25 cellular contexts compared by ENCODE assay signal in genomic region chr19:35722897-35723296, GRCh38. TPM values are rescaled to one million over a fixed set of nuclear protein-coding genes. Genes with fewer than 3 reads are reported as not detected.
DNase-seq lines count a peak whose midpoint lies in the region; ATAC-seq and TF ChIP-seq lines count a peak whose summit lies in the region.
"Had no signal": no experiment of that assay in that cellular context is flagged by ENCODE, and none has a peak within 500 bp of the region (broad histone marks: within the 10 kb centered on the region; RNA-seq: fewer than 3 reads in every experiment).

No MANE protein-coding gene starts in this region.

- no peaks in the 10 kb centered on the region for H3K9me3 ChIP-seq in mammary epithelial cell (replicated peaks; ENCODE audit: insufficient read depth, low read length)
- H3K9me3 ChIP-seq: A549, BE2C, HAP-1 had no signal

- peaks cover 5% of the 10 kb centered on the region for H3K4me1 ChIP-seq in mammary epithelial cell (ENCODE audit: insufficient read depth, low read length)
- H3K4me1 ChIP-seq: BE2C, HAP-1 had no signal

- H3K9me3 Mint-ChIP-seq in MCF 10A (ENCODE audit: unreplicated experiment) (no peaks in the 10 kb centered on the region), HFFc6 (no peaks in the 10 kb centered on the region), endothelial cell (ENCODE audit: unreplicated experiment) (no peaks in the 10 kb centered on the region)

- no peak overlapping the region for H3K9ac ChIP-seq in mammary epithelial cell (ENCODE audit: insufficient read depth, low read length)
- H3K9ac ChIP-seq: GM23248 had no signal

- dilution Hi-C loops in mammary epithelial cell (cut with HindIII; ENCODE audit: low sequenced_read_pairs): no loop called here

- H3K27me3 ChIP-seq in mammary epithelial cell (ENCODE audit: insufficient read depth, low read length): no peaks in the 10 kb centered on the region
- H3K27me3 ChIP-seq: BE2C had no signal

- H3K4me3 Mint-ChIP-seq in MCF 10A (ENCODE audit: unreplicated experiment) (no peak overlapping the region), HFFc6 (no peak overlapping the region), endothelial cell (ENCODE audit: unreplicated experiment) (no peak overlapping the region)

- ATAC-seq in GM18909 (IDR thresholded peaks at IDR 0.05; ENCODE audit: poor library complexity, unreplicated experiment): no peak
- ATAC-seq: A549 had no signal

- intact Hi-C loops in mammary epithelial cell (cut with micrococcal nuclease) (no loop called here), MCF 10A (cut with micrococcal nuclease) (no loop called here)

- no peaks in the 10 kb centered on the region for H4K20me1 ChIP-seq in mammary epithelial cell (ENCODE audit: insufficient read depth, low read length)

- H3K4me1 Mint-ChIP-seq in MCF 10A (ENCODE audit: insufficient read depth, unreplicated experiment) (peaks cover 11% of the 10 kb centered on the region), HFFc6 (ENCODE audit: low read depth) (peaks cover 9% of the 10 kb centered on the region), endothelial cell (ENCODE audit: unreplicated experiment) (peaks cover 9% of the 10 kb centered on the region)

- CTCF ChIA-PET in mammary epithelial cell (lab: Charles Lee; ENCODE audit: low non-redundant PET): no interaction called here
- CTCF ChIA-PET in MCF 10A (lab: Yijun Ruan, JAX): no interaction called here

- no peaks in the 10 kb centered on the region for H3K27me3 Mint-ChIP-seq in MCF 10A (ENCODE audit: insufficient read depth, unreplicated experiment)
- peaks cover 2% of the 10 kb centered on the region; the same call in 1 of the 2 replicates for H3K27me3 Mint-ChIP-seq in HFFc6 (ENCODE audit: insufficient read depth)
- H3K27me3 Mint-ChIP-seq in endothelial cell (ENCODE audit: unreplicated experiment): peaks cover 13% of the 10 kb centered on the region

- no peak overlapping the region for H3K27ac Mint-ChIP-seq in MCF 10A (ENCODE audit: low read depth, unreplicated experiment)
- H3K27ac Mint-ChIP-seq in HFFc6: peak overlapping the region; percentile 49; the same call in 1 of the 2 replicates
- H3K27ac Mint-ChIP-seq in endothelial cell (ENCODE audit: unreplicated experiment): peak overlapping the region; percentile 30

- H3K79me2 ChIP-seq in mammary epithelial cell (ENCODE audit: insufficient read depth, low read length): peaks cover 49% of the 10 kb centered on the region

- no peak overlapping the region for H3K4me2 ChIP-seq in mammary epithelial cell (ENCODE audit: insufficient read depth, low read depth, low read length)
- H3K4me2 ChIP-seq: A549 had no signal

- 96% methylated on average over 5 of the region's 16 CpGs for WGBS in mammary epithelial cell (ENCODE audit: low coverage, missing lambda C conversion rate)

- TSS peak; percentile 20 for BruUV-seq in mammary epithelial cell (replicated peaks; lab: Mats Ljungman, UMichigan)
- no TSS peak for BruUV-seq in MCF 10A (replicated peaks; lab: Mats Ljungman, UMichigan)

- DNase-seq in mammary epithelial cell (no peak), MCF 10A (ENCODE audit: unreplicated experiment) (no peak), HFFc6 (no peak), endothelial cell (ENCODE audit: low spot score) (no peak), A172 (ENCODE audit: low spot score) (no peak), cerebellar nuclear complex (lab: John Stamatoyannopoulos, UW) (no peak)
- DNase-seq: BE2C; CD4-positive, CD25-positive, alpha-beta regulatory T cell; DMS79; GM23248; MV-4-11; NCI-H1105 treated with DMSO at 0.1 percent for 48 hours; NCI-H1694; NCI-H2081 treated with DMSO at 0.1 percent for 48 hours; NCI-H2171 treated with DMSO at 0.1 percent for 48 hours; NCI-H446; NCI-H526; OCI-M1; Right ventricle myocardium superior had no signal

- H3K36me3 ChIP-seq in mammary epithelial cell (ENCODE audit: insufficient read depth, low read length): peaks cover 25% of the 10 kb centered on the region

- POLR2A ChIA-PET in MCF 10A (lab: Yijun Ruan, JAX): interaction anchor here (0.7 kb wide), 1 partner anchor 17 kb away, joined by 3 read pairs; no protein-coding TSS in a partner anchor

- H2AFZ ChIP-seq in mammary epithelial cell (ENCODE audit: low read depth, low read length): no peak overlapping the region
- H2AFZ ChIP-seq: GM23248 had no signal

- H3K36me3 Mint-ChIP-seq in MCF 10A (ENCODE audit: insufficient read depth, unreplicated experiment) (peaks cover 75% of the 10 kb centered on the region), HFFc6 (ENCODE audit: low read depth) (peaks cover 8% of the 10 kb centered on the region; the same call in 1 of the 2 replicates), endothelial cell (ENCODE audit: low read depth, unreplicated experiment) (peaks cover 46% of the 10 kb centered on the region)

- in situ Hi-C loops in mammary epithelial cell (cut with MboI; ENCODE audit: low sequenced_read_pairs in 2 of 2): no loop called here

- no peak overlapping the region for H3K4me3 ChIP-seq in mammary epithelial cell (replicated peaks in 1 of 3; ENCODE audit: insufficient read depth in 1 of 3, low read depth in 2 of 3, low read length in 3 of 3)
- H3K4me3 ChIP-seq: A549, GM23248, HAP-1 had no signal

- no peak for TF ChIP-seq CTCF in mammary epithelial cell (conservative IDR thresholded peaks at IDR 0.05 in 1 of 2, IDR thresholded peaks at IDR 0.05 in 1 of 2; ENCODE audit: extremely low read depth in 1 of 2, insufficient read depth in 1 of 2, low read depth in 1 of 2, low read length in 2 of 2)
- TF ChIP-seq CTCF in MCF 10A (IDR thresholded peaks at IDR 0.05; ENCODE audit: unreplicated experiment): no peak
- TF ChIP-seq CTCF in HFFc6 (IDR thresholded peaks at IDR 0.05): no peak
- TF ChIP-seq CTCF in endothelial cell (IDR thresholded peaks at IDR 0.05; ENCODE audit: unreplicated experiment): no peak

- H3K27ac ChIP-seq in mammary epithelial cell (ENCODE audit: insufficient read depth, low read depth, low read length): no peak overlapping the region
- H3K27ac ChIP-seq: A549, GM23248, HL-60 had no signal

RNA-seq across cellular contexts. Expression of gene KMT2B, which starts 5.1 kb away (rescaled TPM):
- total RNA-seq in mammary epithelial cell (10 to 100 TPM; 32.0 to 34.9 TPM), MCF 10A (2022) (36.0 TPM in 2 replicates), endothelial cell (ENCODE audit: unreplicated experiment) (51.7 TPM)
- polyA plus RNA-seq in mammary epithelial cell: 14.2 TPM
- 29.0 TPM for polyA minus RNA-seq in mammary epithelial cell
- total RNA-seq in HFFc6 (2021; fragmentation: NEBNext Ultra II Directional; extraction: Animal tissue kit (Norgen Biotek cat#: 25700)): 10 to 100 TPM; 20.1 to 24.4 (median 21.7) TPM
- total RNA-seq in A172 (2014; rRNA removed; shearing (Covaris generic)): 8.0 and 9.6 TPM in 2 replicates

RNA-seq across cellular contexts. Expression of gene ZBTB32, which starts 18.5 kb away (rescaled TPM):
- total RNA-seq in mammary epithelial cell (not detected), MCF 10A (2022) (not detected in 2 replicates), endothelial cell (ENCODE audit: unreplicated experiment) (not detected)
- polyA plus RNA-seq in mammary epithelial cell: not detected
- not detected for polyA minus RNA-seq in mammary epithelial cell
- total RNA-seq in HFFc6 (2021; fragmentation: NEBNext Ultra II Directional; extraction: Animal tissue kit (Norgen Biotek cat#: 25700)): not detected
- total RNA-seq in A172 (2014; rRNA removed; shearing (Covaris generic)): not detected in 2 replicates
- total RNA-seq: GM23248, HT1080, Right ventricle myocardium superior, SK-MEL-5 had no signal
- polyA plus RNA-seq: A549, GM23248 had no signal

RNA-seq across cellular contexts. Expression of gene IGFLR1, which starts 19.4 kb away (rescaled TPM):
- total RNA-seq in mammary epithelial cell (1 to 10 TPM in 1 of 2 donors, not detected in 1; 1.4 TPM), MCF 10A (2022) (3.6 and 4.2 TPM in 2 replicates), endothelial cell (ENCODE audit: unreplicated experiment) (3.2 TPM)
- 1.9 TPM for polyA plus RNA-seq in mammary epithelial cell
- not detected for polyA minus RNA-seq in mammary epithelial cell
- total RNA-seq in HFFc6 (2021; fragmentation: NEBNext Ultra II Directional; extraction: Animal tissue kit (Norgen Biotek cat#: 25700)): 1 to 10 TPM in 4 of 6 experiments, under 1 TPM in 2; 0.76 to 2.8 (median 1.4) TPM
- total RNA-seq in A172 (2014; rRNA removed; shearing (Covaris generic)): 5.3 and 22.0 TPM in 2 replicates

RNA-seq across cellular contexts. Expression of gene U2AF1L4, which starts 22.3 kb away (rescaled TPM):
- total RNA-seq in mammary epithelial cell: 10 to 100 TPM in 1 of 2 donors, 1 to 10 TPM in 1; 4.8 to 23.9 TPM
- polyA plus RNA-seq in mammary epithelial cell: 9.9 TPM
- polyA minus RNA-seq in mammary epithelial cell: 9.6 TPM
- 32.0 and 37.5 TPM in 2 replicates for total RNA-seq in MCF 10A (2022)
- total RNA-seq in HFFc6 (2021; fragmentation: NEBNext Ultra II Directional; extraction: Animal tissue kit (Norgen Biotek cat#: 25700)): 10 to 100 TPM; 18.0 to 20.8 (median 18.7) TPM
- 12.0 TPM for total RNA-seq in endothelial cell (ENCODE audit: unreplicated experiment)
- total RNA-seq in A172 (2014; rRNA removed; shearing (Covaris generic)): 6.9 and 18.0 TPM in 2 replicates

RNA-seq across cellular contexts. Expression of gene PSENEN, which starts 22.6 kb away (rescaled TPM):
- total RNA-seq in mammary epithelial cell (10 to 100 TPM in 1 of 2 donors, 1 to 10 TPM in 1; 8.7 to 55.4 TPM), MCF 10A (2022) (65.0 and 86.9 TPM in 2 replicates), endothelial cell (ENCODE audit: unreplicated experiment) (99.0 TPM)
- polyA plus RNA-seq in mammary epithelial cell: 33.7 TPM
- polyA minus RNA-seq in mammary epithelial cell: 40.9 TPM
- 10 to 100 TPM; 68.2 to 86.6 (median 74.9) TPM for total RNA-seq in HFFc6 (2021; fragmentation: NEBNext Ultra II Directional; extraction: Animal tissue kit (Norgen Biotek cat#: 25700))
- total RNA-seq in A172 (2014; rRNA removed; shearing (Covaris generic)): 37.1 and 40.9 TPM in 2 replicates
